Comparison of ENCODE assay signal across 13 cellular contexts in the genomic region with DNA sequence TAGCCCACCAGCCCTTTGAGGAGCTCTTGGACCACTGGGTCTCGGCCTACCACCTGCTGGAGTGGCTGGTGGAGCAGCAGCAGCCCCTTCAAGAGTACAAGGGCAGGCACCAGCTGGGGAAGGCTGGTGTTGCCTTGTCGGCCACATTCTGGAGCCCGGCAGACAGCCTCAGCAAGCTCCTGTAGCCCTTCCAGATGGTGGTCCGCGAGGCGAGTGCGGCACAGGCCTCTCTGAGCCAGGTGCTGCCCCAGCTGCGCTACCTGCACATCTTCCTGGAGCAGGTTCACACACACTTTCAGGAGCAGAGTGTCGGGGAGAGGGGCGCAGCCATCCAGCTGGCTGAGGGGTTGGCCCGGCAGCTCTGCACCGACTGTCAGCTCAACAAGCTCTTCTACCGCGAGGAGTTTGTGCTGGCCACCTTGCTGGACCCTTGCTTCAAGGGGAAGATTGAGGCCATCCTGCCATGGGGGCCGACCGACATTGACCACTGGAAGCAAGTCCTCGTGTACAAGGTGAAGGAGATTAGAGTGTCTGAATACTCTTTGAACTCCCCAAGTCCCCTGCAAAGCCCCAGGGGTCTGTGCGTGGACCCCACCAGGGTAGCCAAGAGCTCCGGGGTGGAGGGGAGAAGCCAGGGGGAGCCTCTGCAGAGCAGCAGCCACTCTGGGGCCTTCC. TPM values are rescaled to one million over a fixed set of nuclear protein-coding genes. Genes with fewer than 3 reads are reported as not detected.
"Had no signal": no experiment of that assay in that cellular context is flagged by ENCODE, and none has a peak within 500 bp of the region (broad histone marks: within the 10 kb centered on the region; RNA-seq: fewer than 3 reads in every experiment).

No MANE protein-coding gene starts in this region.

- ATAC-seq: activated CD4-positive, CD25-positive, alpha-beta regulatory T cell treated with anti-CD3 and anti-CD28 coated beads, Interleukin-2, amount 50 U/mL, for 24 hours; gastroesophageal sphincter; heart right ventricle; naive thymus-derived CD4-positive, alpha-beta T cell had no signal

- H3K4me1 ChIP-seq: parathyroid adenoma had no signal

- DNase-seq: activated naive CD8-positive, alpha-beta T cell treated with anti-CD3 and anti-CD28 coated beads for 36 hours; heart right ventricle; mammary epithelial cell; naive thymus-derived CD4-positive, alpha-beta T cell; stimulated activated CD4-positive, alpha-beta T cell treated with anti-CD3 and anti-CD28 coated beads, Interleukin-2, amount 100 ng/mL, for 48 hours; stimulated activated naive CD4-positive, alpha-beta T cell; T-helper 9 cell had no signal

- H3K27me3 ChIP-seq: body of pancreas, gastroesophageal sphincter, heart right ventricle had no signal

- H3K9ac ChIP-seq: parathyroid adenoma had no signal

- H3K9me3 ChIP-seq: body of pancreas, gastroesophageal sphincter, heart right ventricle had no signal

- H3K27ac ChIP-seq: gastroesophageal sphincter, heart right ventricle, parathyroid adenoma had no signal

- H3K4me3 ChIP-seq: body of pancreas, gastroesophageal sphincter, heart right ventricle had no signal

RNA-seq across cellular contexts. Expression of gene RARRES2, which starts 11.1 kb away (rescaled TPM):
- total RNA-seq: activated CD8-positive, alpha-beta memory T cell treated with anti-CD3 and anti-CD28 coated beads for 36 hours; activated naive CD8-positive, alpha-beta T cell treated with anti-CD3 and anti-CD28 coated beads for 36 hours; activated T-helper 1 cell treated with anti-CD3 and anti-CD28 coated beads, Interleukin-12 subunit alpha, Interleukin-12 subunit beta, Interleukin-2, Interleukin-4 antibody, amounts not matched to agents 30 ng/mL and 10 ng/mL and 1 ng/mL, durations not matched to agents 14 hours and 24 hours and 36 hours had no signal
- polyA plus RNA-seq: naive thymus-derived CD4-positive, alpha-beta T cell had no signal
